Comparison of ENCODE assay signal across 2 cellular contexts in the genomic region with DNA sequence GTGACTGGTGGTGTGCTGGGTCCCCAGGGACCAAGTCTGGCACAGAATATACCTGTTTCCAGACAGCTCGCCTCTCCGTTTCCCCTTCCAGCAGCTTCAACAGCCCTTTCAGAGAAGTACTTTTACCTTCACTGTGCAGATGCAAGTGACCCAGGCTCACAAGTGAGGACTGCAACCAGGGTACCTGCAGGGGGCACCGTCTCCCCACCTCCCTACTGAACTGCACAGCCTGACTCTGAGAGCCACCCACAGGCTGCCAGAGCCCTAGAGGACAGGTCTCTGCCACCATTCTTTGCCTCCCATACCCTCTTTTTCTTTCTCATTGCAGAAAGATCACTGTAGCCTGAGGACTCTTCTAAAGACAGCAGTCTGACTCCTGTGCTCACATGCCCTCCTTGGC.
TF ChIP-seq lines count a peak whose summit lies in the region.

No MANE protein-coding gene starts in this region.

TF ChIP-seq in IMR-90, 13 proteins besides CTCF, POLR2A, EP300 and RAD21:
- TF ChIP-seq RCOR1 (IDR thresholded peaks at IDR 0.05; ENCODE audit: insufficient replicate concordance, low read length) (no peak), SMC3 (IDR thresholded peaks at IDR 0.05; ENCODE audit: low read depth, low read length) (no peak), RFX5 (IDR thresholded peaks at IDR 0.05; ENCODE audit: low read depth, low read length) (no peak), CEBPB (IDR thresholded peaks at IDR 0.05; ENCODE audit: low read depth, low read length) (no peak), BHLHE40 (IDR thresholded peaks at IDR 0.05; ENCODE audit: low read depth, low read length) (no peak), NFE2L2 (IDR thresholded peaks at IDR 0.05; ENCODE audit: low read depth, low read length) (no peak), MXI1 (IDR thresholded peaks at IDR 0.05; ENCODE audit: borderline replicate concordance, low read depth, low read length) (no peak), MAZ (IDR thresholded peaks at IDR 0.05; ENCODE audit: borderline replicate concordance, low read depth, low read length) (no peak), CHD1 (IDR thresholded peaks at IDR 0.05; ENCODE audit: low read depth, low read length) (no peak), MAFK (IDR thresholded peaks at IDR 0.05; ENCODE audit: low read depth, low read length) (no peak), FOS (IDR thresholded peaks at IDR 0.05; ENCODE audit: low read depth, low read length) (no peak)
- TF ChIP-seq, protein P1, sequence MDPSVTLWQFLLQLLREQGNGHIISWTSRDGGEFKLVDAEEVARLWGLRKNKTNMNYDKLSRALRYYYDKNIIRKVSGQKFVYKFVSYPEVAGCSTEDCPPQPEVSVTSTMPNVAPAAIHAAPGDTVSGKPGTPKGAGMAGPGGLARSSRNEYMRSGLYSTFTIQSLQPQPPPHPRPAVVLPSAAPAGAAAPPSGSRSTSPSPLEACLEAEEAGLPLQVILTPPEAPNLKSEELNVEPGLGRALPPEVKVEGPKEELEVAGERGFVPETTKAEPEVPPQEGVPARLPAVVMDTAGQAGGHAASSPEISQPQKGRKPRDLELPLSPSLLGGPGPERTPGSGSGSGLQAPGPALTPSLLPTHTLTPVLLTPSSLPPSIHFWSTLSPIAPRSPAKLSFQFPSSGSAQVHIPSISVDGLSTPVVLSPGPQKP (IDR thresholded peaks at IDR 0.05; ENCODE audit: borderline replicate concordance, low read depth, low read length) = no peak
- TF ChIP-seq, protein P2, sequence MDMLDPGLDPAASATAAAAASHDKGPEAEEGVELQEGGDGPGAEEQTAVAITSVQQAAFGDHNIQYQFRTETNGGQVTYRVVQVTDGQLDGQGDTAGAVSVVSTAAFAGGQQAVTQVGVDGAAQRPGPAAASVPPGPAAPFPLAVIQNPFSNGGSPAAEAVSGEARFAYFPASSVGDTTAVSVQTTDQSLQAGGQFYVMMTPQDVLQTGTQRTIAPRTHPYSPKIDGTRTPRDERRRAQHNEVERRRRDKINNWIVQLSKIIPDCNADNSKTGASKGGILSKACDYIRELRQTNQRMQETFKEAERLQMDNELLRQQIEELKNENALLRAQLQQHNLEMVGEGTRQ (IDR thresholded peaks at IDR 0.05; ENCODE audit: low read depth, low read length) = no peak

TF ChIP-seq in K562, 482 proteins besides CTCF, POLR2A, EP300 and RAD21:
- TF ChIP-seq ZNF778 (CRISPR knock-in tag; IDR thresholded peaks at IDR 0.05) (no peak), SMC3 (conservative IDR thresholded peaks at IDR 0.05; ENCODE audit: insufficient read depth, low read depth, low read length) (0 out of 2 replicates have a peak, but pooled peaks have one; percentile 13)
- TF ChIP-seq, protein P3, sequence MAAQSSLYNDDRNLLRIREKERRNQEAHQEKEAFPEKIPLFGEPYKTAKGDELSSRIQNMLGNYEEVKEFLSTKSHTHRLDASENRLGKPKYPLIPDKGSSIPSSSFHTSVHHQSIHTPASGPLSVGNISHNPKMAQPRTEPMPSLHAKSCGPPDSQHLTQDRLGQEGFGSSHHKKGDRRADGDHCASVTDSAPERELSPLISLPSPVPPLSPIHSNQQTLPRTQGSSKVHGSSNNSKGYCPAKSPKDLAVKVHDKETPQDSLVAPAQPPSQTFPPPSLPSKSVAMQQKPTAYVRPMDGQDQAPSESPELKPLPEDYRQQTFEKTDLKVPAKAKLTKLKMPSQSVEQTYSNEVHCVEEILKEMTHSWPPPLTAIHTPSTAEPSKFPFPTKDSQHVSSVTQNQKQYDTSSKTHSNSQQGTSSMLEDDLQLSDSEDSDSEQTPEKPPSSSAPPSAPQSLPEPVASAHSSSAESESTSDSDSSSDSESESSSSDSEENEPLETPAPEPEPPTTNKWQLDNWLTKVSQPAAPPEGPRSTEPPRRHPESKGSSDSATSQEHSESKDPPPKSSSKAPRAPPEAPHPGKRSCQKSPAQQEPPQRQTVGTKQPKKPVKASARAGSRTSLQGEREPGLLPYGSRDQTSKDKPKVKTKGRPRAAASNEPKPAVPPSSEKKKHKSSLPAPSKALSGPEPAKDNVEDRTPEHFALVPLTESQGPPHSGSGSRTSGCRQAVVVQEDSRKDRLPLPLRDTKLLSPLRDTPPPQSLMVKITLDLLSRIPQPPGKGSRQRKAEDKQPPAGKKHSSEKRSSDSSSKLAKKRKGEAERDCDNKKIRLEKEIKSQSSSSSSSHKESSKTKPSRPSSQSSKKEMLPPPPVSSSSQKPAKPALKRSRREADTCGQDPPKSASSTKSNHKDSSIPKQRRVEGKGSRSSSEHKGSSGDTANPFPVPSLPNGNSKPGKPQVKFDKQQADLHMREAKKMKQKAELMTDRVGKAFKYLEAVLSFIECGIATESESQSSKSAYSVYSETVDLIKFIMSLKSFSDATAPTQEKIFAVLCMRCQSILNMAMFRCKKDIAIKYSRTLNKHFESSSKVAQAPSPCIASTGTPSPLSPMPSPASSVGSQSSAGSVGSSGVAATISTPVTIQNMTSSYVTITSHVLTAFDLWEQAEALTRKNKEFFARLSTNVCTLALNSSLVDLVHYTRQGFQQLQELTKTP (IDR thresholded peaks at IDR 0.05; ENCODE audit: low read depth in 1 of 2, partially characterized antibody in 2 of 2) = no peak
TF ChIP-seq in K562: peak in this region for 1.
